ENCODE assay signal across 15 cellular contexts in genomic region chr4:166143227-166143626, GRCh38.
DNase-seq lines count a peak whose midpoint lies in the region; ATAC-seq, FAIRE-seq and TF ChIP-seq lines count a peak whose summit lies in the region.
"Had no signal": no experiment of that assay in that cellular context is flagged by ENCODE, and none has a peak within 500 bp of the region (broad histone marks: within the 10 kb centered on the region; RNA-seq: fewer than 3 reads in every experiment).

No MANE protein-coding gene starts in this region.

- POLR2A ChIA-PET in BJ (lab: Charles Lee), result interaction anchor here (0.6 kb wide), 1 partner anchor 198 kb away, joined by 3 read pairs; no protein-coding TSS in a partner anchor

- H3K9me2 ChIP-seq in GM23248 (ENCODE audit: insufficient read depth), result no peaks in the 10 kb centered on the region

- H3K4me1 ChIP-seq in GM23248 (ENCODE audit: insufficient read depth) (no peaks in the 10 kb centered on the region), right cardiac atrium (ENCODE audit: control insufficient read depth, insufficient read depth, low read length) (no peaks in the 10 kb centered on the region)
- H3K4me1 ChIP-seq: heart left ventricle, sigmoid colon had no signal

- H2AFZ ChIP-seq in GM23248, result no peak overlapping the region

- no peak overlapping the region for H3K4me2 ChIP-seq in GM23248 (ENCODE audit: unreplicated experiment)

- intact Hi-C loops in right cardiac atrium (cut with DNase I), result no loop called here

- H3K79me2 ChIP-seq in GM23248 (ENCODE audit: insufficient read depth), result no peaks in the 10 kb centered on the region

- no peak overlapping the region for H3K4me3 ChIP-seq in BJ (ENCODE audit: low read depth, low read length)
- H3K4me3 ChIP-seq in GM23248, result no peak overlapping the region
- no peak overlapping the region for H3K4me3 ChIP-seq in brain microvascular endothelial cell (ENCODE audit: low read depth, low read length)
- no peak overlapping the region for H3K4me3 ChIP-seq in right cardiac atrium (ENCODE audit: low read length)
- H3K4me3 ChIP-seq: heart left ventricle, sigmoid colon had no signal

- CTCF ChIA-PET in BJ (lab: Yijun Ruan, JAX), result no interaction called here

- ATAC-seq in right cardiac atrium, result no peak
- ATAC-seq: CD8-positive, alpha-beta T cell; heart left ventricle had no signal

- 28 to 32% methylated on average over 6 of the region's 6 CpGs for WGBS in GM23248 (ENCODE audit: low coverage in 1 of 2, low lambda C conversion rate in 2 of 2, missing lambda C conversion rate in 2 of 2), 2 experiments
- 84% methylated on average over 6 of the region's 6 CpGs for WGBS in right cardiac atrium

- H3K9ac ChIP-seq in GM23248, result no peak overlapping the region

- H3K36me3 ChIP-seq in BJ (ENCODE audit: control insufficient read depth, insufficient read depth, low read length) (no peaks in the 10 kb centered on the region), GM23248 (ENCODE audit: low read depth) (no peaks in the 10 kb centered on the region), brain microvascular endothelial cell (replicated peaks) (no peaks in the 10 kb centered on the region)
- H3K36me3 ChIP-seq: heart left ventricle, sigmoid colon had no signal

- DNase-seq in BJ (ENCODE audit: low read depth) (peak; percentile 0), GM23248 (peak; percentile 27), RCC 7860 (ENCODE audit: low spot score) (peak; percentile 82), brain microvascular endothelial cell (peak; percentile 7), right cardiac atrium (no peak), epidermal melanocyte (ENCODE audit: insufficient read length, low spot score) (no peak), NCI-H2081 treated with DMSO at 0.1 percent for 48 hours (lab: John Stamatoyannopoulos, UW) (no peak), NCI-H524 (lab: John Stamatoyannopoulos, UW) (no peak)
- DNase-seq: CD8-positive, alpha-beta T cell; heart left ventricle; Karpas-422; NCI-H446; SHP77; sigmoid colon had no signal

- no peaks in the 10 kb centered on the region for H3F3A ChIP-seq in GM23248 (ENCODE audit: insufficient read depth)

- H3K27me3 ChIP-seq in BJ (ENCODE audit: control insufficient read depth, insufficient read depth, low read length) (no peaks in the 10 kb centered on the region), GM23248 (replicated peaks; ENCODE audit: insufficient read depth) (no peaks in the 10 kb centered on the region), brain microvascular endothelial cell (replicated peaks) (no peaks in the 10 kb centered on the region), right cardiac atrium (ENCODE audit: control insufficient read depth, insufficient read depth) (peaks cover 2% of the 10 kb centered on the region)
- H3K27me3 ChIP-seq: heart left ventricle, sigmoid colon had no signal

- H4K20me1 ChIP-seq in GM23248 (ENCODE audit: insufficient read depth), result no peaks in the 10 kb centered on the region

- H3K9me3 ChIP-seq in GM23248 (ENCODE audit: low read depth) (no peaks in the 10 kb centered on the region), right cardiac atrium (ENCODE audit: control insufficient read depth, low read length) (no peaks in the 10 kb centered on the region)
- H3K9me3 ChIP-seq: heart left ventricle, sigmoid colon had no signal

- in situ Hi-C loops in GM23248 (cut with MboI), result no loop called here
- in situ Hi-C loops in brain microvascular endothelial cell (cut with HindIII; ENCODE audit: low pct_ligation_motif_present, low sequenced_read_pairs), result no loop called here

- TF ChIP-seq CTCF in BJ (IDR thresholded peaks at IDR 0.05; ENCODE audit: insufficient read depth, low read depth, low read length) (no peak), brain microvascular endothelial cell (IDR thresholded peaks at IDR 0.05; ENCODE audit: low read depth, low read length, missing control alignments) (no peak)

- no peak for FAIRE-seq in RCC 7860 (lab: Jason Lieb, UNC)

- H3K27ac ChIP-seq in GM23248, result no peak overlapping the region
- no peak overlapping the region for H3K27ac ChIP-seq in brain microvascular endothelial cell
- no peak overlapping the region for H3K27ac ChIP-seq in right cardiac atrium (ENCODE audit: low read length)
- H3K27ac ChIP-seq: heart left ventricle, VCaP had no signal

Comparison
In these comparisons a context has a peak if more than half of its experiments do, and no peak if none do; other contexts are left out.
1. DNase-seq: peak in BJ (single experiment), GM23248 (single experiment), RCC 7860 (single experiment) and brain microvascular endothelial cell (single experiment); none in right cardiac atrium (0 of 3), epidermal melanocyte (single experiment), NCI-H2081 treated with DMSO at 0.1 percent for 48 hours (single experiment) and NCI-H524 (0 of 2).